Comparison of ENCODE assay signal across 8 cellular contexts in genomic region chr2:60756097-60757087, GRCh38. TPM values are rescaled to one million over a fixed set of nuclear protein-coding genes. Genes with fewer than 3 reads are reported as not detected.
DNase-seq lines count a peak whose midpoint lies in the region; ATAC-seq and TF ChIP-seq lines count a peak whose summit lies in the region.

TSS of gene PAPOLG (plus strand) at chr2:60756268. CDS start at chr2:60756479, 211 bp downstream.

- peak; percentile 99 for ATAC-seq in HG03460 (IDR thresholded peaks at IDR 0.05; ENCODE audit: unreplicated experiment)

- H3K27me3 ChIP-seq in BE2C: no peaks in the 10 kb centered on the region

- no peaks in the 10 kb centered on the region for H3K9me3 ChIP-seq in BE2C

- no peaks in the 10 kb centered on the region for H3K36me3 ChIP-seq in BE2C

- TF ChIP-seq CTCF in BE2C (IDR thresholded peaks at IDR 0.05; ENCODE audit: low read depth, low read length): no peak
- no peak for TF ChIP-seq CTCF in coronary artery (IDR thresholded peaks at IDR 0.05)

- DNase-seq in BE2C: peak; percentile 92
- DNase-seq in GM19240 (ENCODE audit: insufficient read length, low spot score): peak; percentile 88
- peak; percentile 88 to 99 for DNase-seq in NCI-H526 (lab: John Stamatoyannopoulos, UW)
- DNase-seq in activated CD4-positive, alpha-beta T cell treated with anti-CD3 and anti-CD28 coated beads for 48 hours: peak; percentile 99
- DNase-seq in coronary artery (ENCODE audit: low spot score): peak; percentile 92
- DNase-seq in left kidney (ENCODE audit: low read depth, low spot score): peak; percentile 98
- peak; percentile 99 to 100 for DNase-seq in stimulated activated CD4-positive, alpha-beta T cell treated with anti-CD3 and anti-CD28 coated beads, Interleukin-2, amount 100 ng/mL, for 24 hours

- H3K4me3 ChIP-seq in BE2C (ENCODE audit: low read depth, low read length): peak within 1 kb of the TSS; percentile 85
- peak within 1 kb of the TSS; percentile 99 for H3K4me3 ChIP-seq in coronary artery

- H3K4me1 ChIP-seq in BE2C: no peaks in the 10 kb centered on the region

- H3K27ac ChIP-seq in coronary artery: peak within 1 kb of the TSS; percentile 91 to 97

RNA-seq across cellular contexts. Expression of gene PAPOLG, which starts in this region (rescaled TPM):
- polyA plus RNA-seq in BE2C (2012; ENCODE audit: insufficient read depth, insufficient read length, low read depth): 3.8 TPM

Comparison
In these comparisons a context has a peak if more than half of its experiments do, and no peak if none do; other contexts are left out.
1. Peak in every context shown above with its lines: DNase-seq, ATAC-seq, H3K4me3 ChIP-seq and H3K27ac ChIP-seq.